In the genomic region with DNA sequence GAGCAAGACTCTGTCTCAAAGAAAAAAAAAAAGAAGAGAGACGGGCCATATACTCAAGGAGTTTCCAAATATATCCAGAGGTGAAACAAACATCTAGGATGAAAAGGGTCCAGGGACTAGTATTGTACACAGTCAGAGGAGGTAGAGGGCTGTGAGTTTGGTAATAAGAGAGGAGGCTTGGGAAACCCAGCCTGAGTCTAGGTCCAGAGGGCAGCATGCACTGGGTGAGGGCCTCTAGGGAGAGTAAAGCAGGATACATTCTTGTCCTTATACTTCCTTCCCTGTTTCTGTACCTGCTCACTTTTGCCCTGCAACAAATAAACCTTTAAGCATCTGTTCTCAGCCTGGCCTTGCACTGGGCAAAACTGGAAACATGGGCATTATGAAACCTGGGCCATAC, we compare ENCODE assay signal across 31 cellular contexts. TPM values are rescaled to one million over a fixed set of nuclear protein-coding genes. Genes with fewer than 3 reads are reported as not detected.
DNase-seq lines count a peak whose midpoint lies in the region; ATAC-seq and TF ChIP-seq lines count a peak whose summit lies in the region.
"Had no signal": no experiment of that assay in that cellular context is flagged by ENCODE, and none has a peak within 500 bp of the region (broad histone marks: within the 10 kb centered on the region; RNA-seq: fewer than 3 reads in every experiment).

No MANE protein-coding gene starts in this region.

- ATAC-seq in activated T-helper 17 cell treated with anti-CD3 and anti-CD28 coated beads, Interleukin-2, amount 50 U/mL, for 72 hours (replicated peaks) = no peak
- peak in 1 of 2 donors; percentile 27 for ATAC-seq in naive B cell (ENCODE audit: low read depth in 2 of 2)
- ATAC-seq in activated CD4-positive, CD25-positive, alpha-beta regulatory T cell treated with anti-CD3 and anti-CD28 coated beads, Interleukin-2, amount 50 U/mL, for 24 hours = no peak
- ATAC-seq: activated CD8-positive, alpha-beta memory T cell treated with anti-CD3 and anti-CD28 coated beads, Interleukin-2, amount 10 ng/mL, durations not matched to agents 7 days and 5 days; activated T-cell treated with anti-CD3 and anti-CD28 coated beads, Interleukin-2, amount 50 U/mL, for 4 hours had no signal

- peaks cover 7% of the 10 kb centered on the region for H3K36me3 Mint-ChIP-seq in activated T-helper 17 cell treated with anti-CD3 and anti-CD28 coated beads, Interleukin-2, amount 50 U/mL, for 72 hours (ENCODE audit: low read depth)
- no peaks in the 10 kb centered on the region for H3K36me3 Mint-ChIP-seq in naive B cell

- H3K27me3 ChIP-seq in uterus (no peaks in the 10 kb centered on the region), left ventricle myocardium inferior (ENCODE audit: low read depth) (peaks cover 27% of the 10 kb centered on the region)
- H3K27me3 ChIP-seq: ovary, SJCRH30 had no signal

- DNase-seq in AML-193 (lab: John Stamatoyannopoulos, UW) (peak; percentile 18 to 32), GF-D8 (lab: John Stamatoyannopoulos, UW) (peak; percentile 16), naive B cell (no peak), uterus (no peak), left ventricle myocardium inferior (no peak), medulla oblongata (ENCODE audit: extremely low spot score) (no peak)
- DNase-seq: activated CD4-positive, alpha-beta T cell treated with anti-CD3 and anti-CD28 coated beads, Interleukin-2, amount 50 U/mL, for 4 hours; activated CD8-positive, alpha-beta memory T cell treated with anti-CD3 and anti-CD28 coated beads, Interleukin-2, amount 10 ng/mL, durations not matched to agents 7 days and 5 days; activated naive CD4-positive, alpha-beta T cell treated with anti-CD3 and anti-CD28 coated beads for 36 hours; activated T-cell treated with anti-CD3 and anti-CD28 coated beads, Interleukin-2, amount 50 U/mL, for 4 hours; Caco-2; caudate nucleus; glutamatergic neuron; HCEC 1CT; islet precursor cell; Karpas-422; midbrain; NCI-H1436 treated with DMSO at 0.1 percent for 48 hours; NCI-H446; NCI-H748 treated with DMSO at 0.1 percent for 48 hours; ovary; retina; RPMI8226; SJCRH30; small intestine had no signal

- H3K9me3 ChIP-seq in uterus (no peaks in the 10 kb centered on the region), left ventricle myocardium inferior (replicated peaks) (no peaks in the 10 kb centered on the region)
- H3K9me3 ChIP-seq: Caco-2, ovary, SJCRH30, thoracic aorta had no signal

- H3K27ac Mint-ChIP-seq in activated T-helper 17 cell treated with anti-CD3 and anti-CD28 coated beads, Interleukin-2, amount 50 U/mL, for 72 hours = peak overlapping the region; percentile 46
- peak overlapping the region in 5 of 6 donors; percentile 49 to 84 (median 81) for H3K27ac Mint-ChIP-seq in naive B cell
- H3K27ac Mint-ChIP-seq: activated CD8-positive, alpha-beta memory T cell treated with anti-CD3 and anti-CD28 coated beads, Interleukin-2, amount 10 ng/mL, durations not matched to agents 7 days and 5 days; activated naive CD4-positive, alpha-beta T cell treated with anti-CD3 and anti-CD28 coated beads for 36 hours; dendritic cell treated with granulocyte-macrophage colony-stimulating factor and Interleukin-4, amounts not matched to agents 40 ng/mL and 50 ng/mL, for 4 days; stimulated activated naive CD8-positive, alpha-beta T cell treated with anti-CD3 and anti-CD28 coated beads, Interleukin-15, Interleukin-2, amounts not matched to agents 100 ng/mL and 50 ng/mL, for 24 hours had no signal

- H3K27me3 Mint-ChIP-seq in activated T-helper 17 cell treated with anti-CD3 and anti-CD28 coated beads, Interleukin-2, amount 50 U/mL, for 72 hours = no peaks in the 10 kb centered on the region
- H3K27me3 Mint-ChIP-seq in naive B cell = no peaks in the 10 kb centered on the region
- H3K27me3 Mint-ChIP-seq: activated CD8-positive, alpha-beta memory T cell treated with anti-CD3 and anti-CD28 coated beads, Interleukin-2, amount 10 ng/mL, durations not matched to agents 7 days and 5 days; dendritic cell treated with granulocyte-macrophage colony-stimulating factor and Interleukin-4, amounts not matched to agents 40 ng/mL and 50 ng/mL, for 4 days; stimulated activated naive CD8-positive, alpha-beta T cell treated with anti-CD3 and anti-CD28 coated beads, Interleukin-15, Interleukin-2, amounts not matched to agents 100 ng/mL and 50 ng/mL, for 24 hours had no signal

- no peaks in the 10 kb centered on the region for H3K36me3 ChIP-seq in uterus
- H3K36me3 ChIP-seq in left ventricle myocardium inferior = no peaks in the 10 kb centered on the region
- H3K36me3 ChIP-seq: ovary, SJCRH30, thoracic aorta had no signal

- no peak overlapping the region for H3K27ac ChIP-seq in uterus
- H3K27ac ChIP-seq in left ventricle myocardium inferior (replicated peaks) = no peak overlapping the region
- H3K27ac ChIP-seq: ovary, SJCRH30, thoracic aorta had no signal

- H3K9me3 Mint-ChIP-seq in activated T-helper 17 cell treated with anti-CD3 and anti-CD28 coated beads, Interleukin-2, amount 50 U/mL, for 72 hours = no peaks in the 10 kb centered on the region
- H3K9me3 Mint-ChIP-seq in naive B cell = no peaks in the 10 kb centered on the region
- H3K9me3 Mint-ChIP-seq: activated naive CD4-positive, alpha-beta T cell treated with anti-CD3 and anti-CD28 coated beads for 36 hours; activated T-cell treated with anti-CD3 and anti-CD28 coated beads, Interleukin-2, amount 50 U/mL, for 4 hours; dendritic cell treated with granulocyte-macrophage colony-stimulating factor and Interleukin-4, amounts not matched to agents 40 ng/mL and 50 ng/mL, for 4 days; stimulated activated naive CD8-positive, alpha-beta T cell treated with anti-CD3 and anti-CD28 coated beads, Interleukin-15, Interleukin-2, amounts not matched to agents 100 ng/mL and 50 ng/mL, for 24 hours had no signal

- no peak for TF ChIP-seq CTCF in uterus (IDR thresholded peaks at IDR 0.05)
- TF ChIP-seq CTCF in left ventricle myocardium inferior (IDR thresholded peaks at IDR 0.05; ENCODE audit: borderline replicate concordance) = no peak

- TF ChIP-seq POLR2A in uterus (IDR thresholded peaks at IDR 0.05) = no peak

- H3K4me1 ChIP-seq in uterus (no peaks in the 10 kb centered on the region), left ventricle myocardium inferior (peaks cover 26% of the 10 kb centered on the region)
- H3K4me1 ChIP-seq: Caco-2, SJCRH30 had no signal

- H3K4me3 Mint-ChIP-seq in activated T-helper 17 cell treated with anti-CD3 and anti-CD28 coated beads, Interleukin-2, amount 50 U/mL, for 72 hours = no peak overlapping the region
- H3K4me3 Mint-ChIP-seq in naive B cell = peak overlapping the region in 7 of 8 donors; percentile 33 to 84 (median 65)
- H3K4me3 Mint-ChIP-seq: activated CD8-positive, alpha-beta memory T cell treated with anti-CD3 and anti-CD28 coated beads, Interleukin-2, amount 10 ng/mL, durations not matched to agents 7 days and 5 days; activated naive CD4-positive, alpha-beta T cell treated with anti-CD3 and anti-CD28 coated beads for 36 hours; activated T-cell treated with anti-CD3 and anti-CD28 coated beads, Interleukin-2, amount 50 U/mL, for 4 hours; dendritic cell treated with granulocyte-macrophage colony-stimulating factor and Interleukin-4, amounts not matched to agents 40 ng/mL and 50 ng/mL, for 4 days; stimulated activated naive CD8-positive, alpha-beta T cell treated with anti-CD3 and anti-CD28 coated beads, Interleukin-15, Interleukin-2, amounts not matched to agents 100 ng/mL and 50 ng/mL, for 24 hours had no signal

- H3K4me1 Mint-ChIP-seq in activated T-helper 17 cell treated with anti-CD3 and anti-CD28 coated beads, Interleukin-2, amount 50 U/mL, for 72 hours = peaks cover 39% of the 10 kb centered on the region
- peaks cover 57 to 89% (median 71%) of the 10 kb centered on the region in 3 donors for H3K4me1 Mint-ChIP-seq in naive B cell

- intact Hi-C loops in uterus (cut with DNase I; ENCODE audit: low total_unique reads) (no loop called here), left ventricle myocardium inferior (cut with micrococcal nuclease) (no loop called here)

- no peak overlapping the region for H3K4me3 ChIP-seq in uterus
- H3K4me3 ChIP-seq in left ventricle myocardium inferior = no peak overlapping the region
- H3K4me3 ChIP-seq: ovary, SJCRH30, thoracic aorta had no signal

RNA-seq across cellular contexts. Expression of gene STIM1, which starts 31.5 kb away (rescaled TPM):
- 10 to 100 TPM; 68.8 to 82.7 TPM for total RNA-seq in activated T-helper 17 cell treated with anti-CD3 and anti-CD28 coated beads, Interleukin-2, amount 50 U/mL, for 72 hours
- polyA plus RNA-seq in naive B cell (ENCODE audit: low read depth in 6 of 6) = 10 to 100 TPM; 29.1 to 51.9 (median 35.0) TPM
- 100 to 1,000 TPM in 1 of 4 donors, 10 to 100 TPM in 3; 37.6 to 114 (median 56.3) TPM for total RNA-seq in uterus
- total RNA-seq in left ventricle myocardium inferior = 32.0 TPM

RNA-seq across cellular contexts. Expression of gene RHOG, which starts 46.2 kb away (rescaled TPM):
- 100 to 1,000 TPM; 151 to 154 TPM for total RNA-seq in activated T-helper 17 cell treated with anti-CD3 and anti-CD28 coated beads, Interleukin-2, amount 50 U/mL, for 72 hours
- 100 to 1,000 TPM in 5 of 6 donors, 10 to 100 TPM in 1; 88.9 to 144 (median 117) TPM for polyA plus RNA-seq in naive B cell (ENCODE audit: low read depth in 6 of 6)
- 10 to 100 TPM; 10.5 to 46.9 (median 38.1) TPM for total RNA-seq in uterus
- 23.1 TPM for total RNA-seq in left ventricle myocardium inferior
- polyA plus RNA-seq: neural cell had no signal

Comparison
In these comparisons a context has a peak if more than half of its experiments do, and no peak if none do; other contexts are left out.
1. DNase-seq: peak in AML-193 (2 of 2) and GF-D8 (single experiment); none in naive B cell (single experiment), uterus (0 of 2), left ventricle myocardium inferior (single experiment) and medulla oblongata (single experiment).